ENCODE assay signal across 8 cellular contexts in the genomic region with DNA sequence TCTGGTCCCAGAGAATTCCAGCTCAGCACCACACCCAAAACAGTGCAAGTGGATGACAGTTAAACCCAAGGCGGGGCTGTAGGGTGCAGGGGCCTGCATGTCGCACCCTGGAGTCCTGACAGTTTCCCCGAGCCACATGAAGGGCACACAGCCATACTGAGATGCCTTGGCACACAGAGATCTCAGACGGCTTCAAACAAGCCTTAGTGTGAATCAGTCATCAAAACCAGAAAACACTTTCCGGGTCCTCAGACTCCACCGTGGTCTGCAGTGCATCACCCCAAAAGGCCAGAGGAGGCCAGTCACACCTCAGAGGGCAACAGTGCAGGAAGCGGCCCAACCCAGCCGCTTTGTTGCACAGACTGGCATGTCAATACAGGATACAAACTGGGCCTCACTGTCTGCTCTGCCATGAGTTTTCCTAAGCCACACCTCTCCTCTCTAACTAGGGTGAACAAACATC.
DNase-seq lines count a peak whose midpoint lies in the region; ATAC-seq and TF ChIP-seq lines count a peak whose summit lies in the region.

No MANE protein-coding gene starts in this region.

- peak overlapping the region; percentile 84 for H3K27ac Mint-ChIP-seq in activated CD8-positive, alpha-beta T cell treated with anti-CD3 and anti-CD28 coated beads, Interleukin-2, amount 10 ng/mL, durations not matched to agents 7 days and 5 days
- H3K27ac Mint-ChIP-seq in stimulated activated naive CD8-positive, alpha-beta T cell treated with anti-CD3 and anti-CD28 coated beads, Interleukin-15, Interleukin-2, amounts not matched to agents 100 ng/mL and 50 ng/mL, for 24 hours, result peak overlapping the region; percentile 83

- H3K4me3 ChIP-seq in right cardiac atrium (ENCODE audit: low read length), result no peak overlapping the region

- peaks cover 7% of the 10 kb centered on the region for H3K36me3 Mint-ChIP-seq in activated CD8-positive, alpha-beta T cell treated with anti-CD3 and anti-CD28 coated beads, Interleukin-2, amount 10 ng/mL, durations not matched to agents 7 days and 5 days (ENCODE audit: low read depth)
- peaks cover 3% of the 10 kb centered on the region for H3K36me3 Mint-ChIP-seq in stimulated activated naive CD8-positive, alpha-beta T cell treated with anti-CD3 and anti-CD28 coated beads, Interleukin-15, Interleukin-2, amounts not matched to agents 100 ng/mL and 50 ng/mL, for 24 hours (ENCODE audit: low read depth)

- intact Hi-C loops in right cardiac atrium (cut with DNase I), result loop anchor here in 2 of 4 donors (5.0 to 10.0 kb wide), 3 partner anchors 103 to 255 kb away; no protein-coding TSS in a partner anchor

- no peaks in the 10 kb centered on the region for H3K27me3 ChIP-seq in right cardiac atrium (ENCODE audit: control insufficient read depth, insufficient read depth)

- ATAC-seq in HG03469 (IDR thresholded peaks at IDR 0.05; ENCODE audit: unreplicated experiment), result peak; percentile 24
- peak; percentile 86 for ATAC-seq in activated CD8-positive, alpha-beta T cell treated with anti-CD3 and anti-CD28 coated beads, Interleukin-2, amount 10 ng/mL, durations not matched to agents 7 days and 5 days
- ATAC-seq in right cardiac atrium, result peak; percentile 61 to 68

- DNase-seq in SHP77 (lab: John Stamatoyannopoulos, UW), result peak; percentile 20 to 29
- DNase-seq in SHP77 treated with DMSO at 0.1 percent for 48 hours (lab: John Stamatoyannopoulos, UW), result no peak
- DNase-seq in activated CD8-positive, alpha-beta T cell treated with anti-CD3 and anti-CD28 coated beads, Interleukin-2, amount 10 ng/mL, durations not matched to agents 7 days and 5 days, result peak; percentile 79
- no peak for DNase-seq in right cardiac atrium
- DNase-seq in NCI-H2081 treated with DMSO at 0.1 percent for 48 hours (lab: John Stamatoyannopoulos, UW), result no peak
- no peak for DNase-seq in HEK293T (ENCODE audit: extremely low spot score)

- 61% methylated on average over 8 of the region's 8 CpGs for WGBS in right cardiac atrium

- POLR2A ChIA-PET in activated CD8-positive, alpha-beta T cell treated with anti-CD3 and anti-CD28 coated beads, Interleukin-2, amount 10 ng/mL, durations not matched to agents 7 days and 5 days (lab: Charles Lee), result interaction anchor here (0.6 to 5.5 kb wide), 10 partner anchors 14 to 366 kb away, joined by 3 to 71 read pairs (median 4); a partner anchor contains a TSS
- POLR2A ChIA-PET in HEK293T (lab: Yijun Ruan, JAX), result no interaction called here

- H3K27me3 Mint-ChIP-seq in activated CD8-positive, alpha-beta T cell treated with anti-CD3 and anti-CD28 coated beads, Interleukin-2, amount 10 ng/mL, durations not matched to agents 7 days and 5 days (ENCODE audit: low read depth), result no peaks in the 10 kb centered on the region
- no peaks in the 10 kb centered on the region for H3K27me3 Mint-ChIP-seq in stimulated activated naive CD8-positive, alpha-beta T cell treated with anti-CD3 and anti-CD28 coated beads, Interleukin-15, Interleukin-2, amounts not matched to agents 100 ng/mL and 50 ng/mL, for 24 hours

- peaks cover 2% of the 10 kb centered on the region for H3K4me1 ChIP-seq in right cardiac atrium (ENCODE audit: control insufficient read depth, insufficient read depth, low read length)

- CTCF ChIA-PET in activated CD8-positive, alpha-beta T cell treated with anti-CD3 and anti-CD28 coated beads, Interleukin-2, amount 10 ng/mL, durations not matched to agents 7 days and 5 days (lab: Charles Lee), result interaction anchor here (0.6 to 7.3 kb wide), 19 partner anchors 8 to 366 kb away, joined by 3 to 191 read pairs (median 5); a partner anchor contains a TSS
- CTCF ChIA-PET in HEK293T (lab: Yijun Ruan, JAX), result interaction anchor here (0.6 kb wide), 1 partner anchor 562 kb away, joined by 5 read pairs; no protein-coding TSS in a partner anchor

- H3K9me3 Mint-ChIP-seq in activated CD8-positive, alpha-beta T cell treated with anti-CD3 and anti-CD28 coated beads, Interleukin-2, amount 10 ng/mL, durations not matched to agents 7 days and 5 days (ENCODE audit: insufficient read depth), result peaks cover 12% of the 10 kb centered on the region
- H3K9me3 Mint-ChIP-seq in stimulated activated naive CD8-positive, alpha-beta T cell treated with anti-CD3 and anti-CD28 coated beads, Interleukin-15, Interleukin-2, amounts not matched to agents 100 ng/mL and 50 ng/mL, for 24 hours, result no peaks in the 10 kb centered on the region

- no peak overlapping the region for H3K4me3 Mint-ChIP-seq in activated CD8-positive, alpha-beta T cell treated with anti-CD3 and anti-CD28 coated beads, Interleukin-2, amount 10 ng/mL, durations not matched to agents 7 days and 5 days
- peak overlapping the region; percentile 61 for H3K4me3 Mint-ChIP-seq in stimulated activated naive CD8-positive, alpha-beta T cell treated with anti-CD3 and anti-CD28 coated beads, Interleukin-15, Interleukin-2, amounts not matched to agents 100 ng/mL and 50 ng/mL, for 24 hours

- no peaks in the 10 kb centered on the region for H3K9me3 ChIP-seq in right cardiac atrium (ENCODE audit: control insufficient read depth, low read length)

- no peak overlapping the region for H3K27ac ChIP-seq in right cardiac atrium (ENCODE audit: low read length)

- peaks cover 44% of the 10 kb centered on the region for H3K4me1 Mint-ChIP-seq in activated CD8-positive, alpha-beta T cell treated with anti-CD3 and anti-CD28 coated beads, Interleukin-2, amount 10 ng/mL, durations not matched to agents 7 days and 5 days (ENCODE audit: low read depth)
- H3K4me1 Mint-ChIP-seq in stimulated activated naive CD8-positive, alpha-beta T cell treated with anti-CD3 and anti-CD28 coated beads, Interleukin-15, Interleukin-2, amounts not matched to agents 100 ng/mL and 50 ng/mL, for 24 hours (ENCODE audit: low read depth), result peaks cover 71% of the 10 kb centered on the region

TF ChIP-seq in HEK293T, 16 proteins besides CTCF, POLR2A, EP300 and RAD21:
- TF ChIP-seq FOXM1 (IDR thresholded peaks at IDR 0.05; ENCODE audit: borderline replicate concordance) (no peak), LEF1 (IDR thresholded peaks at IDR 0.05; ENCODE audit: borderline replicate concordance) (no peak), ELF4 (IDR thresholded peaks at IDR 0.05) (no peak), CTBP1 (IDR thresholded peaks at IDR 0.05; ENCODE audit: borderline replicate concordance) (no peak), HDGF (IDR thresholded peaks at IDR 0.05; ENCODE audit: borderline replicate concordance) (no peak), SP1 (IDR thresholded peaks at IDR 0.05) (no peak), FOXA1 (IDR thresholded peaks at IDR 0.05) (no peak), ZNF384 (IDR thresholded peaks at IDR 0.05) (no peak), NFRKB (IDR thresholded peaks at IDR 0.05) (no peak), TARDBP (IDR thresholded peaks at IDR 0.05) (no peak)
- TF ChIP-seq, protein P1, sequence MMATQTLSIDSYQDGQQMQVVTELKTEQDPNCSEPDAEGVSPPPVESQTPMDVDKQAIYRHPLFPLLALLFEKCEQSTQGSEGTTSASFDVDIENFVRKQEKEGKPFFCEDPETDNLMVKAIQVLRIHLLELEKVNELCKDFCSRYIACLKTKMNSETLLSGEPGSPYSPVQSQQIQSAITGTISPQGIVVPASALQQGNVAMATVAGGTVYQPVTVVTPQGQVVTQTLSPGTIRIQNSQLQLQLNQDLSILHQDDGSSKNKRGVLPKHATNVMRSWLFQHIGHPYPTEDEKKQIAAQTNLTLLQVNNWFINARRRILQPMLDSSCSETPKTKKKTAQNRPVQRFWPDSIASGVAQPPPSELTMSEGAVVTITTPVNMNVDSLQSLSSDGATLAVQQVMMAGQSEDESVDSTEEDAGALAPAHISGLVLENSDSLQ (IDR thresholded peaks at IDR 0.05), result no peak

Comparison
In these comparisons a context has a peak if more than half of its experiments do, and no peak if none do; other contexts are left out.
1. DNase-seq: peak in SHP77 (2 of 2) and activated CD8-positive, alpha-beta T cell treated with anti-CD3 and anti-CD28 coated beads, Interleukin-2, amount 10 ng/mL, durations not matched to agents 7 days and 5 days (single experiment); none in SHP77 treated with DMSO at 0.1 percent for 48 hours (single experiment), right cardiac atrium (0 of 3), NCI-H2081 treated with DMSO at 0.1 percent for 48 hours (single experiment) and HEK293T (single experiment).
2. ATAC-seq: peak in every context shown above with its lines; median percentile 86 in activated CD8-positive, alpha-beta T cell treated with anti-CD3 and anti-CD28 coated beads, Interleukin-2, amount 10 ng/mL, durations not matched to agents 7 days and 5 days; 64 in right cardiac atrium; 24 in HG03469.